ENCODE assay signal across 1 cellular context in genomic region chr7:153385502-153385901, GRCh38.
TF ChIP-seq lines count a peak whose summit lies in the region.

No MANE protein-coding gene starts in this region.

TF ChIP-seq in K562, 482 proteins besides CTCF, POLR2A, EP300 and RAD21 (continued from another document and continues in another):
- TF ChIP-seq PRDM10 (IDR thresholded peaks at IDR 0.05; ENCODE audit: partially characterized antibody) (no peak), STAT5B (CRISPR knock-in tag; IDR thresholded peaks at IDR 0.05) (no peak), MEIS2 (IDR thresholded peaks at IDR 0.05; ENCODE audit: partially characterized antibody) (peak; percentile 60), MAZ (CRISPR knock-in tag; conservative IDR thresholded peaks at IDR 0.05 in 1 of 2, IDR thresholded peaks at IDR 0.05 in 1 of 2) (peak in 1 of 2 experiments; percentile 45; a peak in 1 of 4 replicates), HES1 (IDR thresholded peaks at IDR 0.05; ENCODE audit: low read depth) (0 out of 2 replicates have a peak, but pooled peaks have one; percentile 21), PHF8 (IDR thresholded peaks at IDR 0.05; ENCODE audit: borderline replicate concordance, low read length) (no peak), CHD7 (IDR thresholded peaks at IDR 0.05; ENCODE audit: low read depth, low read length) (no peak), TAL1 (IDR thresholded peaks at IDR 0.05) (peak; percentile 87), IRF9 (tag; IDR thresholded peaks at IDR 0.05) (no peak), ZNF263 (CRISPR knock-in tag; IDR thresholded peaks at IDR 0.05; ENCODE audit: borderline replicate concordance) (no peak), ZNF197 (CRISPR knock-in tag; IDR thresholded peaks at IDR 0.05; ENCODE audit: low read depth) (no peak), HDAC1 (IDR thresholded peaks at IDR 0.05) (peak in 1 of 2 experiments; percentile 50; a peak in 2 of 4 replicates), MYNN (IDR thresholded peaks at IDR 0.05) (no peak), MYNN (CRISPR knock-in tag; IDR thresholded peaks at IDR 0.05) (no peak), ZBTB5 (IDR thresholded peaks at IDR 0.05) (no peak), SIRT6 (IDR thresholded peaks at IDR 0.05; ENCODE audit: low read depth, low read length) (no peak), MECOM (CRISPR knock-in tag; IDR thresholded peaks at IDR 0.05) (peak; percentile 87), SRF (CRISPR knock-in tag; IDR thresholded peaks at IDR 0.05) (no peak), POLR2AphosphoS5 (IDR thresholded peaks at IDR 0.05; ENCODE audit: control insufficient read depth, insufficient read depth, low read depth, low read length) (peak; percentile 65; the same call in 1 of the 2 replicates), STAT6 (CRISPR knock-in tag; IDR thresholded peaks at IDR 0.05) (no peak), ZNF354B (CRISPR knock-in tag; IDR thresholded peaks at IDR 0.05) (no peak), ATF7 (IDR thresholded peaks at IDR 0.05) (no peak), ZMIZ1 (IDR thresholded peaks at IDR 0.05; ENCODE audit: low read depth in 2 of 2, low read length in 2 of 2) (no peak), RNF219 (CRISPR knock-in tag; IDR thresholded peaks at IDR 0.05) (no peak)
